ENCODE assay signal across 24 cellular contexts in the genomic region with DNA sequence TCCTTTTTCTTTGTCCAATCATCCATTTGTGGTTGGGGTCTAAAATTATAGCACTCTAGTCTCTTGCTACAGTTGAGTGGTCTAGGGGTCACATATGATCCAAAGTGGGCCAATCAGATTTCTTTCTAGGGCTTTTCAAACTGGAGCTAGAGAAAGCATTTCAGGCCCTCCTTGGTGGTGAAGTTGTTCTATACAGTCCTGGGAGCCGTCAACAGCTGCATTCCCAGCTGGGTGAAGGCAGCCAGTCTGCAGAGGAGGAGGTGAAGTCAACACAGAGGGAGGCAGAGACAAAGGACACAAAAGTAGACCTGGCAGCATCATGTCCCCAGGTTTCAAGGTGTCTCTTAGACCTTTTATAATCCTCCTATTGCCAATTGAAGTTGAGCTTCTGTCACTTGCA.
"Had no signal": no experiment of that assay in that cellular context is flagged by ENCODE, and none has a peak within 500 bp of the region (broad histone marks: within the 10 kb centered on the region; RNA-seq: fewer than 3 reads in every experiment).

No MANE protein-coding gene starts in this region.

- H3K4me1 Mint-ChIP-seq: endodermal cell; naive thymus-derived CD4-positive, alpha-beta T cell had no signal

- H3K27me3 ChIP-seq: hepatocyte, ovary, right atrium auricular region, sigmoid colon, thyroid gland, upper lobe of left lung, uterus had no signal

- ATAC-seq: naive thymus-derived CD4-positive, alpha-beta T cell had no signal

- H3K27ac ChIP-seq: coronary artery, right atrium auricular region, sigmoid colon, thyroid gland, upper lobe of left lung had no signal

- H3K27ac Mint-ChIP-seq: endodermal cell; naive thymus-derived CD4-positive, alpha-beta T cell had no signal

- H3K9me3 ChIP-seq: ovary, right atrium auricular region, sigmoid colon, thyroid gland, upper lobe of left lung, uterus had no signal

- H3K4me3 ChIP-seq: coronary artery, hepatocyte, lung, ovary, right atrium auricular region, sigmoid colon, thyroid gland, upper lobe of left lung, uterus had no signal

- H3K4me3 Mint-ChIP-seq: endodermal cell; naive thymus-derived CD4-positive, alpha-beta T cell; neural crest cell had no signal

- H3K9me3 Mint-ChIP-seq: endodermal cell had no signal

- H3K36me3 Mint-ChIP-seq: naive thymus-derived CD4-positive, alpha-beta T cell had no signal

- DNase-seq: effector CD4-positive, alpha-beta T cell; endodermal cell; erythroblast; foreskin melanocyte; head of caudate nucleus; kidney; left cardiac atrium; left ventricle myocardium superior; mesendoderm; naive thymus-derived CD4-positive, alpha-beta T cell; nucleus accumbens; sigmoid colon; small intestine; stimulated activated CD4-positive, alpha-beta T cell treated with anti-CD3 and anti-CD28 coated beads, Interleukin-12 subunit alpha, Interleukin-12 subunit beta, amount 100 ng/mL, for 4 hours; stimulated activated naive CD4-positive, alpha-beta T cell treated with Interleukin-2 at 50 U/mL for 16 hours; thyroid gland; upper lobe of left lung; uterus had no signal
